In genomic region chr3:109325657-109326056, GRCh38 we compare ENCODE assay signal across 16 cellular contexts. TPM values are rescaled to one million over a fixed set of nuclear protein-coding genes. Genes with fewer than 3 reads are reported as not detected.
A peak's percentile ranks its signal among the peaks of the same experiment; 100 is the strongest.
DNase-seq lines count a peak whose midpoint lies in the region; TF ChIP-seq lines count a peak whose summit lies in the region.
"Had no signal": no experiment of that assay in that cellular context is flagged by ENCODE, and none has a peak within 500 bp of the region (broad histone marks: within the 10 kb centered on the region; RNA-seq: fewer than 3 reads in every experiment).

No MANE protein-coding gene starts in this region.

- H3K9me3 Mint-ChIP-seq in endodermal cell (no peaks in the 10 kb centered on the region), mesothelial cell of epicardium (no peaks in the 10 kb centered on the region)
- H3K9me3 Mint-ChIP-seq: CD4-positive, alpha-beta T cell had no signal

- H3K27ac Mint-ChIP-seq in endodermal cell (peak overlapping the region; percentile 27), mesothelial cell of epicardium (peak overlapping the region; percentile 41)
- H3K27ac Mint-ChIP-seq: CD4-positive, alpha-beta T cell; HFFc6 had no signal

- H3K4me3 ChIP-seq in HUES48 (ENCODE audit: low read depth, low read length): no peak overlapping the region
- no peak overlapping the region for H3K4me3 ChIP-seq in endodermal cell (ENCODE audit: low read length)

- H3K4me1 Mint-ChIP-seq in endodermal cell: no peaks in the 10 kb centered on the region
- no peaks in the 10 kb centered on the region for H3K4me1 Mint-ChIP-seq in mesothelial cell of epicardium

- H3K4me1 ChIP-seq in HUES48 (ENCODE audit: control insufficient read depth, insufficient read depth, low read length): peaks cover 3% of the 10 kb centered on the region; the same call in 1 of the 2 replicates
- no peaks in the 10 kb centered on the region for H3K4me1 ChIP-seq in endodermal cell (ENCODE audit: control insufficient read depth, insufficient read depth, low read length)
- H3K4me1 ChIP-seq: BE2C had no signal

- no peak overlapping the region for H3K4me3 Mint-ChIP-seq in endodermal cell
- no peak overlapping the region for H3K4me3 Mint-ChIP-seq in mesothelial cell of epicardium
- H3K4me3 Mint-ChIP-seq: CD4-positive, alpha-beta T cell; HFFc6 had no signal

- H3K36me3 ChIP-seq in HUES48 (ENCODE audit: control insufficient read depth, insufficient read depth, low read length) (peaks cover 48% of the 10 kb centered on the region), endodermal cell (ENCODE audit: control insufficient read depth, insufficient read depth, low read length) (peaks cover 44% of the 10 kb centered on the region)
- H3K36me3 ChIP-seq: BE2C had no signal

- H3K36me3 Mint-ChIP-seq in endodermal cell (ENCODE audit: low read depth): peaks cover 63% of the 10 kb centered on the region
- H3K36me3 Mint-ChIP-seq in mesothelial cell of epicardium: peaks cover 17% of the 10 kb centered on the region

- H3K9ac ChIP-seq in HUES48 (ENCODE audit: low read depth, low read length) (no peak overlapping the region), endodermal cell (ENCODE audit: extremely low read depth, low read length, poor library complexity, severe bottlenecking) (no peak overlapping the region)

- DNase-seq in endodermal cell: no peak
- no peak for DNase-seq in mesothelial cell of epicardium (ENCODE audit: low spot score in 2 of 2, unreplicated experiment in 2 of 2)
- no peak for DNase-seq in germinal center (ENCODE audit: low spot score)
- DNase-seq in NCI-H748 (lab: John Stamatoyannopoulos, UW; ENCODE audit: unreplicated experiment): no peak
- DNase-seq in COR-L47 (lab: John Stamatoyannopoulos, UW): no peak
- no peak for DNase-seq in MV-4-11 (lab: John Stamatoyannopoulos, UW)
- DNase-seq: ACHN; BE2C; C1 segment of cervical spinal cord; CD4-positive, alpha-beta T cell; DMS153; DMS79 treated with DMSO at 0.1 percent for 48 hours; GF-D8; HFFc6 had no signal

- H3K27ac ChIP-seq in HUES48 (ENCODE audit: low read depth, low read length) (peak overlapping the region; percentile 48), endodermal cell (ENCODE audit: low read depth, low read length) (no peak overlapping the region)

- WGBS in endodermal cell (ENCODE audit: insufficient coverage in 1 of 2, insufficient read length in 1 of 2), 2 experiments: 88% methylated on average over 3 of the region's 3 CpGs; no CpG with 5 or more reads in 1 of the 2 experiments

- no peaks in the 10 kb centered on the region for H3K27me3 ChIP-seq in HUES48 (ENCODE audit: control insufficient read depth, insufficient read depth, low read length)
- no peaks in the 10 kb centered on the region for H3K27me3 ChIP-seq in endodermal cell (ENCODE audit: control insufficient read depth, insufficient read depth, low read length, poor library complexity, severe bottlenecking)
- H3K27me3 ChIP-seq: BE2C had no signal

- H3K9me3 ChIP-seq in HUES48 (ENCODE audit: control insufficient read depth, insufficient read depth, low read length) (no peaks in the 10 kb centered on the region), endodermal cell (ENCODE audit: control insufficient read depth, low read length) (no peaks in the 10 kb centered on the region)
- H3K9me3 ChIP-seq: BE2C had no signal

- TF ChIP-seq CTCF in endodermal cell (conservative IDR thresholded peaks at IDR 0.05) (no peak), mesothelial cell of epicardium (IDR thresholded peaks at IDR 0.05; ENCODE audit: unreplicated experiment) (no peak)

- H3K27me3 Mint-ChIP-seq in endodermal cell (ENCODE audit: insufficient read depth): no peaks in the 10 kb centered on the region
- no peaks in the 10 kb centered on the region for H3K27me3 Mint-ChIP-seq in mesothelial cell of epicardium (ENCODE audit: low read depth)
- H3K27me3 Mint-ChIP-seq: CD4-positive, alpha-beta T cell had no signal

RNA-seq across cellular contexts. Expression of gene DPPA2, which starts 9.3 kb away (rescaled TPM):
- 1 to 10 TPM; 1.7 to 3.1 TPM for total RNA-seq in endodermal cell
- 1.3 TPM for polyA plus RNA-seq in endodermal cell (2013, experiment 1 of 2)
- polyA plus RNA-seq in endodermal cell (2013, experiment 2 of 2): 1.4 TPM
- 1.2 to 1.4 TPM (median 1.2 TPM) in 3 replicates for total RNA-seq in mesothelial cell of epicardium
- total RNA-seq: CD4-positive, alpha-beta T cell; H4; HFFc6 had no signal

RNA-seq across cellular contexts. Expression of gene DPPA4, which starts 11.7 kb away (rescaled TPM):
- total RNA-seq in endodermal cell: 100 to 1,000 TPM; 132 to 284 TPM
- polyA plus RNA-seq in endodermal cell (2013, experiment 1 of 2): 159 TPM
- polyA plus RNA-seq in endodermal cell (2013, experiment 2 of 2): 126 TPM
- total RNA-seq in mesothelial cell of epicardium: 86.2 to 89.3 TPM (median 87.7 TPM) in 3 replicates
